11 cellular contexts compared by ENCODE assay signal in the genomic region with DNA sequence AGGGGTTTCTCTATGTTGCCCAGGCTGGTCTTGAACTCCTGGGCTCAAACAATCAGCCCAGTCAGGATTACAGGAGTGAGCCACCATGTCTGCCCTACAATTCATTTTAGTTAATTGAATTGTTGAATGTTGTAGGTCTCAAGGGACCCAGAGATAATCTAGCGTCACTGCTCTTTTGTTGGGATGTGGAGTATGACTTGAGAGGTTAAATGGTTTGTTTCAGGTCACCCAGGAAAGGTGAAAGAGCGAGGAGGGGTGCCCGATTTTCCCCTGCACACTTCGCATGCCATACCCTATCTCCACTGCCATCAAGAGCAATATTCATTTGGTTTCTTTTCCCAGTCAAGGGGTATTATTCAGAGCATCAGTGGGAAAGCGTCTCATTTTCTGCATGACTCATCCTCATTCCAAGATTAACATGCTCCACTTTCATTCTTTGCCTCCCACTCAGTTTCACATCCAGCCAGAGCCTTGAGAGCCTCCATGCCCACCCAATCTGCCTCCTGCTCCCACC. TPM values are rescaled to one million over a fixed set of nuclear protein-coding genes. Genes with fewer than 3 reads are reported as not detected.
DNase-seq lines count a peak whose midpoint lies in the region; ATAC-seq, FAIRE-seq and TF ChIP-seq lines count a peak whose summit lies in the region.
"Had no signal": no experiment of that assay in that cellular context is flagged by ENCODE, and none has a peak within 500 bp of the region (broad histone marks: within the 10 kb centered on the region; RNA-seq: fewer than 3 reads in every experiment).

No MANE protein-coding gene starts in this region.

- H3K27me3 ChIP-seq in H1 (replicated peaks in 1 of 4; ENCODE audit: control insufficient read depth in 3 of 4, extremely low read depth in 1 of 4, insufficient read depth in 3 of 4, low read length in 3 of 4) (no peaks in the 10 kb centered on the region), gastrocnemius medialis (no peaks in the 10 kb centered on the region)

- no peak overlapping the region for H3K4ac ChIP-seq in H1 (replicated peaks; ENCODE audit: insufficient read length, low read depth, low read length)

- H2BK120ac ChIP-seq in H1 (replicated peaks; ENCODE audit: low read depth, low read length), result no peak overlapping the region

- H3K36me3 ChIP-seq in H1 (ENCODE audit: control insufficient read depth in 2 of 4, insufficient read depth in 4 of 4, low read length in 3 of 4), result no peaks in the 10 kb centered on the region
- H3K36me3 ChIP-seq in gastrocnemius medialis, result no peaks in the 10 kb centered on the region

- no peak overlapping the region for H3K9ac ChIP-seq in H1 (replicated peaks in 1 of 4; ENCODE audit: extremely low read depth in 1 of 4, low read depth in 3 of 4, low read length in 3 of 4)

- WGBS in H1 (ENCODE audit: extremely low coverage in 1 of 2, insufficient coverage in 1 of 2, insufficient read length in 1 of 2, insufficient replicate concordance in 2 of 2, low coverage in 1 of 2, low lambda C conversion rate in 2 of 2, missing lambda C conversion rate in 1 of 2), 2 experiments, result 81% methylated on average over 5 of the region's 5 CpGs; no CpG with 5 or more reads in 1 of the 2 experiments

- POLR2A ChIA-PET in H1 (lab: Charles Lee; ENCODE audit: partially characterized antibody), result interaction anchor here (0.6 to 0.7 kb wide), 3 partner anchors 145 to 1240 kb away, joined by 4 to 5 read pairs (median 5); no protein-coding TSS in a partner anchor

- no peak overlapping the region for H4K91ac ChIP-seq in H1 (replicated peaks; ENCODE audit: insufficient read length, low read length)

- no peaks in the 10 kb centered on the region for H3K23me2 ChIP-seq in H1 (ENCODE audit: low read depth, low read length)

- H3K79me1 ChIP-seq in H1 (ENCODE audit: low read depth, low read length), result no peaks in the 10 kb centered on the region

- H3K79me2 ChIP-seq in H1 (ENCODE audit: control insufficient read depth in 1 of 2, insufficient read depth in 2 of 2, low read length in 2 of 2), result no peaks in the 10 kb centered on the region

- no peak overlapping the region for H3K23ac ChIP-seq in H1 (ENCODE audit: insufficient read length)

- no peak overlapping the region for H3K4me2 ChIP-seq in H1 (ENCODE audit: insufficient read depth in 1 of 2, low read depth in 2 of 2, low read length in 2 of 2)

- no peak overlapping the region for H2AFZ ChIP-seq in H1 (ENCODE audit: low read length)

- H4K5ac ChIP-seq in H1 (ENCODE audit: insufficient read length, low read depth, low read length), result no peak overlapping the region

- in situ Hi-C loops in gastrocnemius medialis (cut with MboI; ENCODE audit: low sequenced_read_pairs in 4 of 4), result no loop called here

- H2BK15ac ChIP-seq in H1 (ENCODE audit: low read length), result peak overlapping the region; percentile 18; the same call in 1 of the 2 replicates

- H3K56ac ChIP-seq in H1 (replicated peaks; ENCODE audit: insufficient read length, low read depth, low read length), result no peak overlapping the region

- no peak overlapping the region for H2AK5ac ChIP-seq in H1 (ENCODE audit: low read depth, low read length)

- DNase-seq in EL (peak; percentile 88), RCC 7860 (ENCODE audit: low spot score) (peak; percentile 84), H1 (ENCODE audit: low read depth in 1 of 2, low spot score in 2 of 2) (no peak), omental fat pad (ENCODE audit: low spot score) (no peak), SHP77 treated with DMSO at 0.1 percent for 48 hours (lab: John Stamatoyannopoulos, UW) (no peak), NCI-H446 treated with DMSO at 0.1 percent for 48 hours (lab: John Stamatoyannopoulos, UW) (no peak), gastrocnemius medialis (no peak), NCI-H446 (lab: John Stamatoyannopoulos, UW) (no peak)
- DNase-seq: activated CD8-positive, alpha-beta memory T cell treated with anti-CD3 and anti-CD28 coated beads for 24 hours; endodermal cell; OCI-M1 had no signal

- TF ChIP-seq RAD21 in H1 (IDR thresholded peaks at IDR 0.05 in 1 of 2, conservative IDR thresholded peaks at IDR 0.05 in 1 of 2; ENCODE audit: low read depth in 2 of 2, low read length in 2 of 2), result no peak

- H3K18ac ChIP-seq in H1 (ENCODE audit: extremely low read depth, low read length), result no peak overlapping the region

- H4K20me1 ChIP-seq in H1 (replicated peaks in 1 of 2; ENCODE audit: control insufficient read depth in 1 of 2, insufficient read depth in 2 of 2, low read length in 2 of 2), result no peaks in the 10 kb centered on the region

- no peak overlapping the region for H3K27ac ChIP-seq in H1 (ENCODE audit: low read depth, low read length)
- H3K27ac ChIP-seq in gastrocnemius medialis, result no peak overlapping the region

- no peak overlapping the region for H3K14ac ChIP-seq in H1 (ENCODE audit: insufficient read length)

- no peak overlapping the region for H3K4me3 ChIP-seq in H1 (ENCODE audit: extremely low read depth in 1 of 4, insufficient read depth in 2 of 4, low read depth in 3 of 4, low read length in 4 of 4)
- H3K4me3 ChIP-seq in gastrocnemius medialis, result no peak overlapping the region

- H2BK5ac ChIP-seq in H1 (ENCODE audit: low read depth, low read length), result no peak overlapping the region

- intact Hi-C loops in gastrocnemius medialis (cut with DNase I; ENCODE audit: low total_unique reads), result no loop called here

- TF ChIP-seq CTCF in H1 (IDR thresholded peaks at IDR 0.05; ENCODE audit: control extremely low read depth in 1 of 3, insufficient read depth in 1 of 3, low read depth in 1 of 3, low read length in 3 of 3) (no peak), omental fat pad (IDR thresholded peaks at IDR 0.05) (no peak), gastrocnemius medialis (IDR thresholded peaks at IDR 0.05 in 4 of 5, conservative IDR thresholded peaks at IDR 0.05 in 1 of 5) (no peak)

- no peak for TF ChIP-seq EP300 in H1 (IDR thresholded peaks at IDR 0.05; ENCODE audit: borderline replicate concordance in 1 of 2, low read depth in 2 of 2, low read length in 2 of 2)

- no peak overlapping the region for H4K8ac ChIP-seq in H1 (ENCODE audit: extremely low read depth, insufficient read depth, low read length)

- TF ChIP-seq POLR2A in H1 (IDR thresholded peaks at IDR 0.05; ENCODE audit: control extremely low read depth in 1 of 2, low read depth in 2 of 2, low read length in 2 of 2) (no peak), gastrocnemius medialis (IDR thresholded peaks at IDR 0.05) (no peak)

- peak; percentile 85 for ATAC-seq in omental fat pad (ENCODE audit: low FRiP score)
- no peak for ATAC-seq in gastrocnemius medialis

- no peaks in the 10 kb centered on the region for H3K4me1 ChIP-seq in H1 (replicated peaks in 1 of 4; ENCODE audit: control insufficient read depth in 3 of 4, insufficient read depth in 4 of 4, low read length in 3 of 4)
- peaks cover 0 to 3% of the 10 kb centered on the region in 2 donors for H3K4me1 ChIP-seq in gastrocnemius medialis

- CTCF ChIA-PET in H1 (lab: Charles Lee; ENCODE audit: partially characterized antibody), result no interaction called here

- H3K9me3 ChIP-seq in H1 (ENCODE audit: insufficient read depth in 2 of 2, low read depth in 1 of 2, low read length in 1 of 2), result no peaks in the 10 kb centered on the region
- H3K9me3 ChIP-seq in gastrocnemius medialis, result no peaks in the 10 kb centered on the region

- FAIRE-seq in RCC 7860 (lab: Jason Lieb, UNC), result peak; percentile 91
- FAIRE-seq in H1 (lab: Jason Lieb, UNC), result no peak

- no peak overlapping the region for H2BK20ac ChIP-seq in H1 (ENCODE audit: low read length)

- H2BK12ac ChIP-seq in H1 (ENCODE audit: low read depth, low read length), result no peak overlapping the region

TF ChIP-seq in H1, 55 proteins besides CTCF, POLR2A, EP300 and RAD21 (continues in another document):
- TF ChIP-seq SAP30 (IDR thresholded peaks at IDR 0.05; ENCODE audit: insufficient read depth, insufficient replicate concordance, low read length) (no peak), CREB1 (IDR thresholded peaks at IDR 0.05) (no peak), CHD1 (IDR thresholded peaks at IDR 0.05; ENCODE audit: low read depth, low read length) (no peak), USF2 (IDR thresholded peaks at IDR 0.05; ENCODE audit: low read length) (no peak), FOSL1 (IDR thresholded peaks at IDR 0.05; ENCODE audit: insufficient read depth, low read depth, low read length) (no peak), BACH1 (IDR thresholded peaks at IDR 0.05; ENCODE audit: low read length) (no peak)
- TF ChIP-seq, protein P1, sequence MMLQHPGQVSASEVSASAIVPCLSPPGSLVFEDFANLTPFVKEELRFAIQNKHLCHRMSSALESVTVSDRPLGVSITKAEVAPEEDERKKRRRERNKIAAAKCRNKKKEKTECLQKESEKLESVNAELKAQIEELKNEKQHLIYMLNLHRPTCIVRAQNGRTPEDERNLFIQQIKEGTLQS (IDR thresholded peaks at IDR 0.05; ENCODE audit: insufficient read depth, low read depth, low read length), result no peak

RNA-seq across cellular contexts. Expression of gene SLC30A1, which starts 13.1 kb away (rescaled TPM):
- total RNA-seq in H1 (2021; fragmentation: NEBNext Ultra II Directional; extraction: Animal tissue kit (Norgen Biotek cat#: 25700)), result 13.5 and 14.0 TPM in 2 replicates
- polyA plus RNA-seq in H1 (2011; rRNA removed), result 3.7 and 4.5 TPM in 2 replicates
- polyA plus RNA-seq in H1 (2011; cell fraction: cytosol; rRNA removed), result 5.9 TPM
- 3.7 TPM for polyA plus RNA-seq in H1 (2011; cell fraction: nucleus; rRNA removed)
- polyA plus RNA-seq in H1 (2012, experiment 1 of 2), result 2.7 to 6.2 TPM (median 4.9 TPM) in 4 replicates
- polyA plus RNA-seq in H1 (2012, experiment 2 of 2), result 1.0 TPM
- polyA plus RNA-seq in H1 (2013, experiment 1 of 2), result 7.1 TPM
- polyA plus RNA-seq in H1 (2013, experiment 2 of 2), result 8.0 TPM
- 10.4 and 15.8 TPM in 2 replicates for polyA minus RNA-seq in H1 (2011; rRNA and poly(A)+ RNA removed)
- polyA minus RNA-seq in H1 (2011; cell fraction: cytosol; rRNA and poly(A)+ RNA removed), result 15.5 TPM
- polyA minus RNA-seq in H1 (2011; cell fraction: nucleus; rRNA and poly(A)+ RNA removed), result 16.7 TPM
- total RNA-seq in omental fat pad, result 10 to 100 TPM; 21.0 to 66.7 (median 37.1) TPM
- 1 to 10 TPM; 1.3 to 3.0 (median 2.1) TPM for total RNA-seq in gastrocnemius medialis

Comparison
In these comparisons a context has a peak if more than half of its experiments do, and no peak if none do; other contexts are left out.
1. DNase-seq: peak in EL (single experiment) and RCC 7860 (single experiment); none in H1 (0 of 2), omental fat pad (single experiment), SHP77 treated with DMSO at 0.1 percent for 48 hours (single experiment), NCI-H446 treated with DMSO at 0.1 percent for 48 hours (single experiment), gastrocnemius medialis (0 of 2) and NCI-H446 (0 of 2).